Comparison of ENCODE assay signal across 1 cellular context in genomic region chr22:44348963-44349950, GRCh38.
TF ChIP-seq lines count a peak whose summit lies in the region.

No MANE protein-coding gene starts in this region.

TF ChIP-seq in SK-N-SH treated with all-trans-retinoic acid at 6 μM for 48 hours, 23 proteins besides CTCF, POLR2A, EP300 and RAD21 (continued from another document):
- TF ChIP-seq ZNF8 (CRISPR knock-in tag; IDR thresholded peaks at IDR 0.05) (no peak), ZNF70 (CRISPR knock-in tag; IDR thresholded peaks at IDR 0.05) (no peak), GLIS3 (CRISPR knock-in tag; IDR thresholded peaks at IDR 0.05) (no peak), ZFP30 (CRISPR knock-in tag; IDR thresholded peaks at IDR 0.05) (no peak), OSR1 (CRISPR knock-in tag; IDR thresholded peaks at IDR 0.05) (no peak), BACH2 (CRISPR knock-in tag; IDR thresholded peaks at IDR 0.05; ENCODE audit: borderline replicate concordance) (no peak), CSRNP3 (CRISPR knock-in tag; IDR thresholded peaks at IDR 0.05) (no peak), ZNF565 (CRISPR knock-in tag; conservative IDR thresholded peaks at IDR 0.05; ENCODE audit: low read depth) (no peak), TOX (CRISPR knock-in tag; IDR thresholded peaks at IDR 0.05; ENCODE audit: borderline replicate concordance) (no peak), TCF4 (CRISPR knock-in tag; IDR thresholded peaks at IDR 0.05; ENCODE audit: borderline replicate concordance) (no peak), ARNTL (CRISPR knock-in tag; IDR thresholded peaks at IDR 0.05; ENCODE audit: borderline replicate concordance, low read depth) (no peak), ESRRG (CRISPR knock-in tag; IDR thresholded peaks at IDR 0.05) (no peak)
TF ChIP-seq in SK-N-SH treated with all-trans-retinoic acid at 6 μM for 48 hours: peak in this region for 0.
